ENCODE assay signal across 13 cellular contexts in genomic region chr10:99775850-99776249, GRCh38. TPM values are rescaled to one million over a fixed set of nuclear protein-coding genes. Genes with fewer than 3 reads are reported as not detected.
DNase-seq lines count a peak whose midpoint lies in the region; ATAC-seq and TF ChIP-seq lines count a peak whose summit lies in the region.
"Had no signal": no experiment of that assay in that cellular context is flagged by ENCODE, and none has a peak within 500 bp of the region (broad histone marks: within the 10 kb centered on the region; RNA-seq: fewer than 3 reads in every experiment).

No MANE protein-coding gene starts in this region.

- TF ChIP-seq RAD21 in IMR-90 (IDR thresholded peaks at IDR 0.05; ENCODE audit: low read length): no peak

- H2BK20ac ChIP-seq in IMR-90 (ENCODE audit: low read depth, low read length): peak overlapping the region; percentile 77; the same call in 1 of the 2 replicates

- H3K9me1 ChIP-seq in IMR-90 (ENCODE audit: insufficient read depth, low read length): no peaks in the 10 kb centered on the region

- no peak overlapping the region for H2AFZ ChIP-seq in IMR-90 (replicated peaks; ENCODE audit: low read length, poor library complexity)
- H2AFZ ChIP-seq: parathyroid adenoma had no signal

- H3K4me2 ChIP-seq in IMR-90 (ENCODE audit: low read depth, low read length): peak overlapping the region; percentile 85

- in situ Hi-C loops in IMR-90 (cut with MboI; ENCODE audit: low sequenced_read_pairs): no loop called here

- peaks cover 31% of the 10 kb centered on the region for H3K4me1 ChIP-seq in A673 (ENCODE audit: insufficient read depth, low read length, poor library complexity, severe bottlenecking)
- H3K4me1 ChIP-seq in IMR-90 (ENCODE audit: control insufficient read depth, insufficient read depth, low read length): peaks cover 8% of the 10 kb centered on the region
- H3K4me1 ChIP-seq in left ventricle myocardium inferior: no peaks in the 10 kb centered on the region
- H3K4me1 ChIP-seq: parathyroid adenoma had no signal

- H3K79me1 ChIP-seq in IMR-90 (ENCODE audit: low read depth in 1 of 2, low read length in 2 of 2): no peaks in the 10 kb centered on the region; a peak in 1 of 4 replicates

- no peaks in the 10 kb centered on the region for H3K9me3 ChIP-seq in A673 (ENCODE audit: low read depth, low read length, poor library complexity, severe bottlenecking)
- H3K9me3 ChIP-seq in IMR-90 (ENCODE audit: control insufficient read depth, insufficient read depth, low read length): no peaks in the 10 kb centered on the region
- no peaks in the 10 kb centered on the region for H3K9me3 ChIP-seq in left ventricle myocardium inferior (replicated peaks)

- H4K8ac ChIP-seq in IMR-90 (ENCODE audit: low read depth in 2 of 2, low read length in 2 of 2): peak overlapping the region in 1 of 2 experiments; percentile 10; a peak in 1 of 4 replicates

- intact Hi-C loops in A673 (cut with micrococcal nuclease; ENCODE audit: unreplicated experiment) (no loop called here), IMR-90 (cut with micrococcal nuclease) (no loop called here), Right ventricle myocardium superior (cut with DNase I) (no loop called here), left ventricle myocardium inferior (cut with micrococcal nuclease) (no loop called here)

- H4K91ac ChIP-seq in IMR-90 (ENCODE audit: insufficient read depth, low read depth, low read length): no peak overlapping the region; the same call in 1 of the 2 replicates

- H3K4ac ChIP-seq in IMR-90 (ENCODE audit: low read depth, low read length): peak overlapping the region; percentile 74; the same call in 1 of the 2 replicates

- DNase-seq in A673 (ENCODE audit: low spot score): peak; percentile 77
- peak; percentile 93 for DNase-seq in IMR-90
- DNase-seq in astrocyte of the hippocampus (ENCODE audit: low read depth, low spot score): peak; percentile 59
- peak; percentile 88 for DNase-seq in kidney tubule cell (ENCODE audit: low spot score)
- no peak for DNase-seq in cortex of kidney (lab: John Stamatoyannopoulos, UW)
- no peak for DNase-seq in SKM-1 (lab: John Stamatoyannopoulos, UW; ENCODE audit: unreplicated experiment)
- DNase-seq in Right ventricle myocardium superior: no peak
- DNase-seq in left ventricle myocardium inferior: no peak
- DNase-seq: activated CD8-positive, alpha-beta T cell treated with anti-CD3 and anti-CD28 coated beads for 36 hours; CD8-positive, alpha-beta T cell; effector memory CD4-positive, alpha-beta T cell; NCI-H748 treated with DMSO at 0.1 percent for 48 hours had no signal

- H2BK120ac ChIP-seq in IMR-90 (ENCODE audit: low read depth, low read length): peak overlapping the region; percentile 88

- no peak overlapping the region for H2AK5ac ChIP-seq in IMR-90 (ENCODE audit: low read depth, low read length)

- ATAC-seq in IMR-90 (ENCODE audit: low read depth) (peak; percentile 55), Right ventricle myocardium superior (ENCODE audit: poor library complexity) (no peak)
- ATAC-seq: activated CD8-positive, alpha-beta T cell treated with anti-CD3 and anti-CD28 coated beads for 36 hours; CD8-positive, alpha-beta T cell had no signal

- no peak overlapping the region for H2BK15ac ChIP-seq in IMR-90 (ENCODE audit: low read depth, low read length)

- H3K14ac ChIP-seq in IMR-90 (replicated peaks; ENCODE audit: low read depth, low read length): no peak overlapping the region

- H3K27ac ChIP-seq in A673 (ENCODE audit: low read depth, low read length, poor library complexity, severe bottlenecking): no peak overlapping the region
- H3K27ac ChIP-seq in IMR-90 (ENCODE audit: insufficient read depth, low read length): peak overlapping the region; percentile 95; the same call in 1 of the 2 replicates
- H3K27ac ChIP-seq in left ventricle myocardium inferior (replicated peaks): no peak overlapping the region
- H3K27ac ChIP-seq: parathyroid adenoma had no signal

- H3K36me3 ChIP-seq in A673 (ENCODE audit: insufficient read depth, low read length, poor library complexity, severe bottlenecking) (no peaks in the 10 kb centered on the region), IMR-90 (ENCODE audit: control insufficient read depth, insufficient read depth, low read length) (no peaks in the 10 kb centered on the region), left ventricle myocardium inferior (no peaks in the 10 kb centered on the region)

- H4K20me1 ChIP-seq in IMR-90 (ENCODE audit: insufficient read depth, low read length): no peaks in the 10 kb centered on the region

- dilution Hi-C loops in IMR-90 (cut with HindIII; ENCODE audit: low sequenced_read_pairs, unreplicated experiment): no loop called here

- no peaks in the 10 kb centered on the region for H3K27me3 ChIP-seq in A673 (replicated peaks; ENCODE audit: insufficient read depth, low read depth, low read length, poor library complexity)
- H3K27me3 ChIP-seq in IMR-90 (ENCODE audit: control insufficient read depth, insufficient read depth, low read length): no peaks in the 10 kb centered on the region
- no peaks in the 10 kb centered on the region for H3K27me3 ChIP-seq in left ventricle myocardium inferior (ENCODE audit: low read depth)

- TF ChIP-seq CTCF in A673 (conservative IDR thresholded peaks at IDR 0.05; ENCODE audit: low read depth, low read length): no peak
- no peak for TF ChIP-seq CTCF in IMR-90 (conservative IDR thresholded peaks at IDR 0.05; ENCODE audit: low read depth, low read length)
- TF ChIP-seq CTCF in left ventricle myocardium inferior (IDR thresholded peaks at IDR 0.05; ENCODE audit: borderline replicate concordance): no peak

- no peak overlapping the region; the same call in 1 of the 2 replicates for H3K9ac ChIP-seq in IMR-90 (ENCODE audit: low read depth, low read length)
- H3K9ac ChIP-seq: parathyroid adenoma had no signal

- no peak overlapping the region for H2AK9ac ChIP-seq in IMR-90 (replicated peaks; ENCODE audit: low read depth, low read length, poor library complexity)

- H3K56ac ChIP-seq in IMR-90 (ENCODE audit: extremely low read depth, insufficient read depth, low read length): peak overlapping the region; percentile 59; the same call in 1 of the 2 replicates

- no peak for TF ChIP-seq POLR2A in IMR-90 (IDR thresholded peaks at IDR 0.05; ENCODE audit: low read depth, low read length)

- BruUV-seq in A673 (replicated peaks; lab: Mats Ljungman, UMichigan) (no TSS peak), IMR-90 (replicated peaks; lab: Mats Ljungman, UMichigan) (no TSS peak)

- H2BK5ac ChIP-seq in IMR-90 (ENCODE audit: low read depth, low read length, poor library complexity, severe bottlenecking): peak overlapping the region; percentile 100

- H4K5ac ChIP-seq in IMR-90 (ENCODE audit: low read depth, low read length): peak overlapping the region; percentile 64; the same call in 1 of the 2 replicates

- CTCF ChIA-PET in A673 (lab: Charles Lee) (no interaction called here), IMR-90 (lab: Yijun Ruan, JAX) (no interaction called here)

- no peak overlapping the region for H3K23ac ChIP-seq in IMR-90 (ENCODE audit: low read depth, low read length)

- POLR2A ChIA-PET in A673 (lab: Charles Lee; ENCODE audit: low non-redundant PET) (no interaction called here), IMR-90 (lab: Charles Lee; ENCODE audit: unreplicated experiment) (no interaction called here)

- H3K18ac ChIP-seq in IMR-90 (ENCODE audit: low read depth, low read length): peak overlapping the region; percentile 94

- no peak overlapping the region for H3K4me3 ChIP-seq in A673 (ENCODE audit: low read depth, low read length, poor library complexity, severe bottlenecking)
- H3K4me3 ChIP-seq in IMR-90 (ENCODE audit: insufficient read depth, low read depth, low read length): no peak overlapping the region
- H3K4me3 ChIP-seq in left ventricle myocardium inferior: no peak overlapping the region

TF ChIP-seq in IMR-90, 13 proteins besides CTCF, POLR2A, EP300 and RAD21 (continues in another document):
- TF ChIP-seq NFE2L2 (IDR thresholded peaks at IDR 0.05; ENCODE audit: low read depth, low read length) (peak; percentile 95), BHLHE40 (IDR thresholded peaks at IDR 0.05; ENCODE audit: low read depth, low read length) (peak; percentile 77), CHD1 (IDR thresholded peaks at IDR 0.05; ENCODE audit: low read depth, low read length) (no peak), ELK1 (IDR thresholded peaks at IDR 0.05; ENCODE audit: borderline replicate concordance, low read depth, low read length) (no peak)

RNA-seq across cellular contexts. Expression of gene ABCC2, which starts 6.6 kb away (rescaled TPM):
- total RNA-seq in A673 (2021) (1.1 and 1.3 TPM in 2 replicates), IMR-90 (2012; rRNA removed) (0.28 and 0.36 TPM in 2 replicates), Right ventricle myocardium superior (0.67 TPM), left ventricle myocardium inferior (0.22 TPM)
- polyA plus RNA-seq in IMR-90 (2012; rRNA removed): 0.21 and 0.22 TPM in 2 replicates
- polyA plus RNA-seq in IMR-90 (2012; cell fraction: cytosol; rRNA removed): 0.05 TPM in 2 replicates
- polyA plus RNA-seq in IMR-90 (2012; cell fraction: nucleus; rRNA removed; ENCODE audit: low replicate concordance): 0.40 and 0.83 TPM in 2 replicates

RNA-seq across cellular contexts. Expression of gene CUTC, which starts 43.8 kb away (rescaled TPM):
- total RNA-seq in A673 (2021) (19.2 and 21.3 TPM in 2 replicates), IMR-90 (2012; rRNA removed) (7.0 and 17.2 TPM in 2 replicates), Right ventricle myocardium superior (37.2 TPM), left ventricle myocardium inferior (41.0 TPM)
- 9.1 and 10.2 TPM in 2 replicates for polyA plus RNA-seq in IMR-90 (2012; rRNA removed)
- polyA plus RNA-seq in IMR-90 (2012; cell fraction: cytosol; rRNA removed): 2.7 and 5.5 TPM in 2 replicates
- polyA plus RNA-seq in IMR-90 (2012; cell fraction: nucleus; rRNA removed; ENCODE audit: low replicate concordance): 1.3 and 11.4 TPM in 2 replicates

RNA-seq across cellular contexts. Expression of gene COX15, which starts 43.9 kb away (rescaled TPM):
- 46.1 and 48.3 TPM in 2 replicates for total RNA-seq in A673 (2021)
- 40.1 and 41.1 TPM in 2 replicates for total RNA-seq in IMR-90 (2012; rRNA removed)
- 17.3 and 18.9 TPM in 2 replicates for polyA plus RNA-seq in IMR-90 (2012; rRNA removed)
- polyA plus RNA-seq in IMR-90 (2012; cell fraction: cytosol; rRNA removed): 7.5 and 11.5 TPM in 2 replicates
- 9.7 and 24.9 TPM in 2 replicates for polyA plus RNA-seq in IMR-90 (2012; cell fraction: nucleus; rRNA removed; ENCODE audit: low replicate concordance)
- 32.4 TPM for total RNA-seq in Right ventricle myocardium superior
- 39.6 TPM for total RNA-seq in left ventricle myocardium inferior

Comparison
In these comparisons a context has a peak if more than half of its experiments do, and no peak if none do; other contexts are left out.
1. DNase-seq: peak in A673 (single experiment), IMR-90 (single experiment), astrocyte of the hippocampus (single experiment) and kidney tubule cell (single experiment); none in cortex of kidney (single experiment), SKM-1 (single experiment), Right ventricle myocardium superior (single experiment) and left ventricle myocardium inferior (single experiment).